In the genomic region with DNA sequence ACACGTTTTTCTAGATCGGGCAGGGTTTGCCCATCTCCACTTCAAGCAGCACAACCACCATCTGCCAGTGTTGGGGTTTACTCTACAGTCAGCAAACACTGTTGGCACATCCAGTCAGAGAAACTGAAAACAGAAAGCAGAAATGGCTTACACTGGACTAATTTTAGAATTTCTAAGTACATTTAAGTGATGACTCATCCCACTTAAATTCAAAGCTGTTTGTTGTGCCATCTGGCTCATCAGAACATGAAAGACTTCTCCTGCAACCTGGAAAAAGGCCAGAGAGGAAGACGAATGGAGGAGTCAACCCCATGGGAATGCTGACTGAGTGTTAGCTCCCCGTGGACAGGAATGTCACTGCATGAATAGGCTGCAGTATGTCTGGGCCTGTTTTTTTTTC, we compare ENCODE assay signal across 8 cellular contexts. TPM values are rescaled to one million over a fixed set of nuclear protein-coding genes. Genes with fewer than 3 reads are reported as not detected.
DNase-seq lines count a peak whose midpoint lies in the region; ATAC-seq and TF ChIP-seq lines count a peak whose summit lies in the region.

No MANE protein-coding gene starts in this region.

- TF ChIP-seq CTCF in heart right ventricle (IDR thresholded peaks at IDR 0.05), result peak in 2 of 9 donors; percentile 12 to 18

- no peaks in the 10 kb centered on the region for H3K9me3 Mint-ChIP-seq in activated CD8-positive, alpha-beta T cell treated with anti-CD3 and anti-CD28 coated beads, Interleukin-2, amount 10 ng/mL, durations not matched to agents 7 days and 5 days (ENCODE audit: insufficient read depth)
- H3K9me3 Mint-ChIP-seq in stimulated activated naive B cell treated with anti-CD40 and anti-IgM and Interleukin-4, amounts not matched to agents 10 μg/mL and 1 μg/mL and 100 μg/mL, for 72 hours, result no peaks in the 10 kb centered on the region

- peaks cover 0 to 4% (median 0%) of the 10 kb centered on the region in 11 donors for H3K9me3 ChIP-seq in heart right ventricle

- no peaks in the 10 kb centered on the region for H3K36me3 ChIP-seq in heart right ventricle

- H3K36me3 Mint-ChIP-seq in activated CD8-positive, alpha-beta T cell treated with anti-CD3 and anti-CD28 coated beads, Interleukin-2, amount 10 ng/mL, durations not matched to agents 7 days and 5 days (ENCODE audit: low read depth), result no peaks in the 10 kb centered on the region
- no peaks in the 10 kb centered on the region for H3K36me3 Mint-ChIP-seq in stimulated activated naive B cell treated with anti-CD40 and anti-IgM and Interleukin-4, amounts not matched to agents 10 μg/mL and 1 μg/mL and 100 μg/mL, for 72 hours

- POLR2A ChIA-PET in activated CD8-positive, alpha-beta T cell treated with anti-CD3 and anti-CD28 coated beads, Interleukin-2, amount 10 ng/mL, durations not matched to agents 7 days and 5 days (lab: Charles Lee), result no interaction called here

- peak overlapping the region in 6 of 10 donors; percentile 1 to 58 (median 30) for H3K27ac ChIP-seq in heart right ventricle

- DNase-seq in DMS153 treated with DMSO at 0.1 percent for 48 hours (lab: John Stamatoyannopoulos, UW; ENCODE audit: unreplicated experiment) (peak; percentile 92), NCI-H2171 treated with DMSO at 0.1 percent for 48 hours (lab: John Stamatoyannopoulos, UW) (peak; percentile 99), heart right ventricle (peak in 1 of 2 donors; percentile 81), cerebellar nuclear complex (lab: John Stamatoyannopoulos, UW) (no peak)
- DNase-seq in activated CD8-positive, alpha-beta T cell treated with anti-CD3 and anti-CD28 coated beads, Interleukin-2, amount 10 ng/mL, durations not matched to agents 7 days and 5 days, result no peak
- DNase-seq in stimulated activated naive B cell treated with anti-CD40 and anti-IgM and Interleukin-4, amounts not matched to agents 10 μg/mL and 1 μg/mL and 100 μg/mL, for 72 hours, result peak; percentile 17

- 13 to 17% methylated on average over 4 of the region's 4 CpGs for WGBS in heart right ventricle, 2 donors

- no peaks in the 10 kb centered on the region for H3K27me3 ChIP-seq in heart right ventricle

- intact Hi-C loops in heart right ventricle (cut with DNase I), result loop anchor here in 7 of 10 donors (5.0 to 10.0 kb wide), 5 partner anchors 160 to 792 kb away; a partner anchor contains a TSS

- ATAC-seq in GM19324 (IDR thresholded peaks at IDR 0.05; ENCODE audit: low FRiP score, unreplicated experiment) (peak; percentile 88), HG03103 (IDR thresholded peaks at IDR 0.05; ENCODE audit: low read depth, unreplicated experiment) (peak; percentile 89), heart right ventricle (peak; percentile 76 to 95 (median 90))
- peak; percentile 36 for ATAC-seq in activated CD8-positive, alpha-beta T cell treated with anti-CD3 and anti-CD28 coated beads, Interleukin-2, amount 10 ng/mL, durations not matched to agents 7 days and 5 days
- ATAC-seq in stimulated activated naive B cell treated with anti-CD40 and anti-IgM and Interleukin-4, amounts not matched to agents 10 μg/mL and 1 μg/mL and 100 μg/mL, for 72 hours (replicated peaks), result peak; percentile 86 to 89

- no peak overlapping the region for H3K4me3 Mint-ChIP-seq in activated CD8-positive, alpha-beta T cell treated with anti-CD3 and anti-CD28 coated beads, Interleukin-2, amount 10 ng/mL, durations not matched to agents 7 days and 5 days
- H3K4me3 Mint-ChIP-seq in stimulated activated naive B cell treated with anti-CD40 and anti-IgM and Interleukin-4, amounts not matched to agents 10 μg/mL and 1 μg/mL and 100 μg/mL, for 72 hours, result peak overlapping the region; percentile 14 to 39

- CTCF ChIA-PET in activated CD8-positive, alpha-beta T cell treated with anti-CD3 and anti-CD28 coated beads, Interleukin-2, amount 10 ng/mL, durations not matched to agents 7 days and 5 days (lab: Charles Lee), result no interaction called here

- H3K27ac Mint-ChIP-seq in activated CD8-positive, alpha-beta T cell treated with anti-CD3 and anti-CD28 coated beads, Interleukin-2, amount 10 ng/mL, durations not matched to agents 7 days and 5 days, result no peak overlapping the region
- no peak overlapping the region for H3K27ac Mint-ChIP-seq in stimulated activated naive B cell treated with anti-CD40 and anti-IgM and Interleukin-4, amounts not matched to agents 10 μg/mL and 1 μg/mL and 100 μg/mL, for 72 hours

- H3K4me1 ChIP-seq in heart right ventricle, result peaks cover 0 to 27% (median 15%) of the 10 kb centered on the region in 9 donors

- peaks cover 8% of the 10 kb centered on the region for H3K4me1 Mint-ChIP-seq in activated CD8-positive, alpha-beta T cell treated with anti-CD3 and anti-CD28 coated beads, Interleukin-2, amount 10 ng/mL, durations not matched to agents 7 days and 5 days (ENCODE audit: low read depth)
- H3K4me1 Mint-ChIP-seq in stimulated activated naive B cell treated with anti-CD40 and anti-IgM and Interleukin-4, amounts not matched to agents 10 μg/mL and 1 μg/mL and 100 μg/mL, for 72 hours, result peaks cover 17 to 31% of the 10 kb centered on the region in 2 donors

- H3K27me3 Mint-ChIP-seq in activated CD8-positive, alpha-beta T cell treated with anti-CD3 and anti-CD28 coated beads, Interleukin-2, amount 10 ng/mL, durations not matched to agents 7 days and 5 days (ENCODE audit: low read depth), result peaks cover 7% of the 10 kb centered on the region
- peaks cover 0 to 4% of the 10 kb centered on the region in 2 donors for H3K27me3 Mint-ChIP-seq in stimulated activated naive B cell treated with anti-CD40 and anti-IgM and Interleukin-4, amounts not matched to agents 10 μg/mL and 1 μg/mL and 100 μg/mL, for 72 hours

- H3K4me3 ChIP-seq in heart right ventricle, result no peak overlapping the region

RNA-seq across cellular contexts. Expression of a gene that starts 21.8 kb away (rescaled TPM):
- 1 to 10 TPM in 1 of 2 experiments, under 1 TPM in 1; 0.45 to 1.1 TPM for total RNA-seq in activated CD8-positive, alpha-beta T cell treated with anti-CD3 and anti-CD28 coated beads, Interleukin-2, amount 10 ng/mL, durations not matched to agents 7 days and 5 days
- under 1 TPM in 1 of 10 donors, not detected in 9; 0.34 TPM for total RNA-seq in heart right ventricle
- 1 to 10 TPM in 1 of 2 donors, under 1 TPM in 1; 0.62 to 1.1 TPM for polyA plus RNA-seq in heart right ventricle

RNA-seq across cellular contexts. Expression of a gene that starts 30.3 kb away (rescaled TPM):
- total RNA-seq in activated CD8-positive, alpha-beta T cell treated with anti-CD3 and anti-CD28 coated beads, Interleukin-2, amount 10 ng/mL, durations not matched to agents 7 days and 5 days, result 1 to 10 TPM; 1.6 to 2.1 TPM
- not detected for total RNA-seq in heart right ventricle
- under 1 TPM in 1 of 2 donors, not detected in 1; 0.04 TPM for polyA plus RNA-seq in heart right ventricle

Comparison
In these comparisons a context has a peak if more than half of its experiments do, and no peak if none do; other contexts are left out.
1. DNase-seq: peak in DMS153 treated with DMSO at 0.1 percent for 48 hours (single experiment), NCI-H2171 treated with DMSO at 0.1 percent for 48 hours (single experiment) and stimulated activated naive B cell treated with anti-CD40 and anti-IgM and Interleukin-4, amounts not matched to agents 10 μg/mL and 1 μg/mL and 100 μg/mL, for 72 hours (single experiment); none in activated CD8-positive, alpha-beta T cell treated with anti-CD3 and anti-CD28 coated beads, Interleukin-2, amount 10 ng/mL, durations not matched to agents 7 days and 5 days (single experiment) and cerebellar nuclear complex (0 of 2).
2. ATAC-seq: peak in every context shown above with its lines; median percentile 90 in heart right ventricle; 89 in HG03103; 88 in GM19324; 88 in stimulated activated naive B cell treated with anti-CD40 and anti-IgM and Interleukin-4, amounts not matched to agents 10 μg/mL and 1 μg/mL and 100 μg/mL, for 72 hours; 36 in activated CD8-positive, alpha-beta T cell treated with anti-CD3 and anti-CD28 coated beads, Interleukin-2, amount 10 ng/mL, durations not matched to agents 7 days and 5 days.